ENCODE assay signal across 9 cellular contexts in the genomic region with DNA sequence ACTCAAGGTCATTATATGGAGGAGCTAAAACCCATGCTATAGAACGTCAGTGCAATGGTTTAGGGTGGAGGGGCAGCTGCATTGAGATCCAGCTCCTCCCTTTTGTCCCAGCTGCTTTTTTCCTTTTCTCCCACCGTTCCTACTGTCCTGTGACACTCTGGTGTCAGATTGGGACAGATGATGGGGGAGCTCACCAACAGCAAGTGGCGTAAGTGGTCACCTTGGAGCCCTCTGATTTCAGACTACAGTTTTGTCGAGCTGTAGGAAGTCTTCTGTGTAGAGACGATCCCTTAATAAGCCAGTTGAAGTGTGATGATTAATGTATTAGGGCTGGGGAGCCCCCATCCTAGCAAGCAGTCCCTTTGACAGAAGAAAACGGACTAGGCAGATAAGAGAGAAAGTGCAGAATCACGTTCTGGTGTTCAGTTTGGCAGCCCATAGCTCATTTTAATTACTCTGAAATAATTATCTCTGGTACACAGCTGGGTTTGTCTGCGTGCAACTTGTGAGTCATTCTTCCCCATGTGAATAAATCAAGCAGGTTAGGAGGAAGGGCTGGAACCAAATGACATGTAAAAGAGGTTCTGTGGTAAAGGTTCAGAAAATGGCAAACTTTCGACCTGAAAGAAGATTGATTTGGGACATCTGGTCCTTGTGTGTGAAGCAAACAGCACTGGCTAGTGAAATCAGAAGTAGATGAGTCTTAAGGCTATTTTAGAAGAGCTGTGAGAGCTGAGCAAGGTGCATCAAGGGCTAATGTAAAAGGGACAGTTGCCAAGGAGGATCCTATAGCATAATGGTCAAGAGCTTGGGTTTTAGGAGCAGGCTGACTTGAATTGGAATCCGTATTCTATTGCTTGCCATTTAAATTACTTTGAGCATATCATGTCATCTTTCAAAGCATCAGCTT.
DNase-seq lines count a peak whose midpoint lies in the region; ATAC-seq and TF ChIP-seq lines count a peak whose summit lies in the region.
"Had no signal": no experiment of that assay in that cellular context is flagged by ENCODE, and none has a peak within 500 bp of the region (broad histone marks: within the 10 kb centered on the region; RNA-seq: fewer than 3 reads in every experiment).

No MANE protein-coding gene starts in this region.

- CTCF ChIA-PET in T-cell (lab: Charles Lee), result no interaction called here

- peaks cover 3% of the 10 kb centered on the region for H3K27me3 ChIP-seq in foreskin keratinocyte

- ATAC-seq in GM18520 (IDR thresholded peaks at IDR 0.05; ENCODE audit: unreplicated experiment) (peak; percentile 87), GM21447 (IDR thresholded peaks at IDR 0.05; ENCODE audit: unreplicated experiment) (peak; percentile 88), HG03439 (IDR thresholded peaks at IDR 0.05; ENCODE audit: unreplicated experiment) (peak; percentile 80), foreskin keratinocyte (peak; percentile 69), T-cell (replicated peaks in 1 of 4) (no peak)

- no peaks in the 10 kb centered on the region for H3K9me3 Mint-ChIP-seq in T-cell

- no peak overlapping the region for H3K27ac Mint-ChIP-seq in T-cell

- peaks cover 0 to 8% of the 10 kb centered on the region in 2 donors for H3K27me3 Mint-ChIP-seq in T-cell

- no peak overlapping the region for H3K27ac ChIP-seq in foreskin keratinocyte
- H3K27ac ChIP-seq: skin epidermis had no signal

- H3K36me3 Mint-ChIP-seq in T-cell, result no peaks in the 10 kb centered on the region

- H3K4me3 Mint-ChIP-seq in T-cell, result no peak overlapping the region

- peaks cover 2 to 13% (median 7%) of the 10 kb centered on the region in 3 donors for H3K4me1 Mint-ChIP-seq in T-cell

- TF ChIP-seq CTCF in foreskin keratinocyte (conservative IDR thresholded peaks at IDR 0.05), result no peak

- peak in 1 of 2 donors; percentile 54 for DNase-seq in foreskin keratinocyte
- no peak for DNase-seq in medulla oblongata (ENCODE audit: extremely low spot score)
- DNase-seq in T-cell, result no peak
- DNase-seq in NCI-H1105 (lab: John Stamatoyannopoulos, UW), result no peak
- DNase-seq in middle frontal gyrus (ENCODE audit: extremely low spot score, low spot score), result no peak

- POLR2A ChIA-PET in T-cell (lab: Charles Lee), result no interaction called here

- no peaks in the 10 kb centered on the region for H3K4me1 ChIP-seq in foreskin keratinocyte

Comparison
In these comparisons a context has a peak if more than half of its experiments do, and no peak if none do; other contexts are left out.
1. ATAC-seq: peak in GM18520 (single experiment), GM21447 (single experiment), HG03439 (single experiment) and foreskin keratinocyte (single experiment); none in T-cell (0 of 4).